ENCODE assay signal across 8 cellular contexts in the genomic region with DNA sequence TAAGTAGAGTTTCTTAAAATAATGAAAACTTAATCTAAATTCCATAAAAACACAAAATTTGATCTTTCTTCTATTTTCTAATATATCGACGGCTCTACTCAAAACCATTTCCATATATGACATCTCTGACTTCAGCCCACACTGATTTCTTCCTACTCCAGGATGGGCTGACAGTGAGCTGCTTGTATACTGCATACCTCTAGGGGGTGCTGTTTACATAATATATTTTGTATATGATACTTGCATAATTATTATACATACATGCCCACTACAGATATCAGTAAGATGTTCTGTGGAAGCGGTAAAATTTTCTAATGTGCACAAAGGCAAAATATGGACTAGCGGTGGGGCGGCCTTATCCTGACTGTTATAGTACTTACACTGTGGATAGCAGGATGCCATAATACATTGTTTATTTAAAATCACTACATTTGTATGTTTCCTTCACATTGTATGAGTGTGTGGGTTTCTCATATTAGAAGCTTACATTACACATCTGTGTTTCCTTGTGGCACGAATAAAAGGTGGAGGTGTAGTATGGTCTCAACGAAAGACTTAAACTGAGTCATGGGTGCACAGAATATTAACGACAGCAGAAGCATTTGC.
A peak's percentile ranks its signal among the peaks of the same experiment; 100 is the strongest.
DNase-seq lines count a peak whose midpoint lies in the region; ATAC-seq and TF ChIP-seq lines count a peak whose summit lies in the region.

No MANE protein-coding gene starts in this region.

- POLR2A ChIA-PET in MCF 10A (lab: Yijun Ruan, JAX) = no interaction called here

- ATAC-seq in HG03196 (IDR thresholded peaks at IDR 0.05; ENCODE audit: unreplicated experiment) = peak; percentile 76

- CTCF ChIA-PET in MCF 10A (lab: Yijun Ruan, JAX) = interaction anchor here (0.6 to 3.1 kb wide), 19 partner anchors 8 to 980 kb away, joined by 3 to 21 read pairs (median 3); no protein-coding TSS in a partner anchor

- peak; percentile 45 for TF ChIP-seq CTCF in MCF 10A (IDR thresholded peaks at IDR 0.05; ENCODE audit: unreplicated experiment)
- peak; percentile 63 to 77 (median 68) for TF ChIP-seq CTCF in nephron (IDR thresholded peaks at IDR 0.05; ENCODE audit: unreplicated experiment in 3 of 3)

- no TSS peak for BruUV-seq in MCF 10A (replicated peaks; lab: Mats Ljungman, UMichigan)

- intact Hi-C loops in MCF 10A (cut with micrococcal nuclease) = no loop called here

- H3K27me3 ChIP-seq in effector memory CD4-positive, alpha-beta T cell (replicated peaks; ENCODE audit: control insufficient read depth, insufficient read depth, low read length, poor library complexity, severe bottlenecking) = no peaks in the 10 kb centered on the region

- no peaks in the 10 kb centered on the region for H3K36me3 ChIP-seq in effector memory CD4-positive, alpha-beta T cell (ENCODE audit: control insufficient read depth, insufficient read depth, low read length)

- no peak overlapping the region for H3K4me3 ChIP-seq in effector memory CD4-positive, alpha-beta T cell (ENCODE audit: insufficient read depth, low read depth, low read length, poor library complexity, severe bottlenecking)

- H3K4me3 Mint-ChIP-seq in MCF 10A (ENCODE audit: unreplicated experiment) = no peak overlapping the region
- no peak overlapping the region for H3K4me3 Mint-ChIP-seq in nephron

- H3K4me1 Mint-ChIP-seq in MCF 10A (ENCODE audit: insufficient read depth, unreplicated experiment) (no peaks in the 10 kb centered on the region), nephron (no peaks in the 10 kb centered on the region)

- H3K27ac ChIP-seq in effector memory CD4-positive, alpha-beta T cell (ENCODE audit: insufficient read depth, low read length, poor library complexity, severe bottlenecking) = no peak overlapping the region

- no peaks in the 10 kb centered on the region for H3K9me3 ChIP-seq in effector memory CD4-positive, alpha-beta T cell (ENCODE audit: control insufficient read depth, low read length)

- peak; percentile 54 for DNase-seq in COR-L47 (lab: John Stamatoyannopoulos, UW)
- DNase-seq in GM19240 (ENCODE audit: insufficient read length, low spot score) = peak; percentile 11
- DNase-seq in NCI-H446 treated with DMSO at 0.1 percent for 48 hours (lab: John Stamatoyannopoulos, UW) = peak; percentile 51
- peak; percentile 51 for DNase-seq in MCF 10A (ENCODE audit: unreplicated experiment)
- no peak for DNase-seq in effector memory CD4-positive, alpha-beta T cell
- DNase-seq in stimulated activated CD8-positive, alpha-beta memory T cell treated with anti-CD3 and anti-CD28 coated beads, Interleukin-4, amount 100 ng/mL, for 48 hours = no peak

- H3K27me3 Mint-ChIP-seq in MCF 10A (ENCODE audit: insufficient read depth, unreplicated experiment) (peaks cover 10% of the 10 kb centered on the region), nephron (ENCODE audit: low read depth) (no peaks in the 10 kb centered on the region)

- no peak overlapping the region for H3K27ac Mint-ChIP-seq in MCF 10A (ENCODE audit: low read depth, unreplicated experiment)
- no peak overlapping the region for H3K27ac Mint-ChIP-seq in nephron

- H3K36me3 Mint-ChIP-seq in MCF 10A (ENCODE audit: insufficient read depth, unreplicated experiment) (no peaks in the 10 kb centered on the region), nephron (ENCODE audit: low read depth) (no peaks in the 10 kb centered on the region)

- H3K4me1 ChIP-seq in effector memory CD4-positive, alpha-beta T cell (ENCODE audit: control insufficient read depth, insufficient read depth, low read length, poor library complexity, severe bottlenecking) = no peaks in the 10 kb centered on the region

- H3K9me3 Mint-ChIP-seq in MCF 10A (ENCODE audit: unreplicated experiment) = no peaks in the 10 kb centered on the region
- no peaks in the 10 kb centered on the region for H3K9me3 Mint-ChIP-seq in nephron

Comparison
In these comparisons a context has a peak if more than half of its experiments do, and no peak if none do; other contexts are left out.
1. DNase-seq: peak in COR-L47 (single experiment), GM19240 (single experiment), NCI-H446 treated with DMSO at 0.1 percent for 48 hours (single experiment) and MCF 10A (single experiment); none in effector memory CD4-positive, alpha-beta T cell (0 of 3) and stimulated activated CD8-positive, alpha-beta memory T cell treated with anti-CD3 and anti-CD28 coated beads, Interleukin-4, amount 100 ng/mL, for 48 hours (single experiment).